ENCODE assay signal across 27 cellular contexts in genomic region chr5:56386046-56386445, GRCh38.
"Had no signal": no experiment of that assay in that cellular context is flagged by ENCODE, and none has a peak within 500 bp of the region (broad histone marks: within the 10 kb centered on the region; RNA-seq: fewer than 3 reads in every experiment).

No MANE protein-coding gene starts in this region.

- DNase-seq: activated CD4-positive, alpha-beta T cell treated with anti-CD3 and anti-CD28 coated beads for 36 hours; activated CD4-positive, alpha-beta T cell treated with anti-CD3 and anti-CD28 coated beads, Interleukin-2, amount 50 U/mL, for 4 hours; activated CD8-positive, alpha-beta memory T cell treated with anti-CD3 and anti-CD28 coated beads for 24 hours; activated CD8-positive, alpha-beta memory T cell treated with anti-CD3 and anti-CD28 coated beads, Interleukin-2, amount 50 U/mL, for 4 hours; activated naive CD4-positive, alpha-beta T cell treated with anti-CD3 and anti-CD28 coated beads for 36 hours; activated naive CD8-positive, alpha-beta T cell treated with anti-CD3 and anti-CD28 coated beads, Interleukin-2, amount 10 ng/mL, durations not matched to agents 7 days and 5 days; activated T-cell treated with anti-CD3 and anti-CD28 coated beads, Interleukin-2, amount 50 U/mL, for 24 hours; amygdala; colonic mucosa; dorsolateral prefrontal cortex; effector memory CD8-positive, alpha-beta T cell; foreskin melanocyte; hippocampal formation; left ventricle myocardium superior; mammary epithelial cell; midbrain; pancreas; psoas muscle; right cardiac atrium; stimulated activated CD4-positive, alpha-beta T cell treated with anti-CD3 and anti-CD28 coated beads, Interleukin-12 subunit alpha, Interleukin-12 subunit beta, amount 100 ng/mL, for 4 hours; stimulated activated CD4-positive, alpha-beta T cell treated with anti-CD3 and anti-CD28 coated beads, Interleukin-4, amount 100 ng/mL, for 4 hours; substantia nigra; T-helper 9 cell had no signal

- H3K27me3 ChIP-seq: colonic mucosa, pancreas, tibial nerve had no signal

- H3K27ac ChIP-seq: colonic mucosa, dorsolateral prefrontal cortex, pancreas, psoas muscle, tibial nerve had no signal

- H3K4me1 ChIP-seq: colonic mucosa, pancreas, psoas muscle, tibial nerve had no signal

- H3K9me3 ChIP-seq: colonic mucosa, pancreas, psoas muscle, tibial nerve had no signal

- H3K4me3 ChIP-seq: colonic mucosa, dorsolateral prefrontal cortex, pancreas, psoas muscle, tibial nerve had no signal

- H3K36me3 ChIP-seq: colonic mucosa, pancreas, tibial nerve had no signal

- FAIRE-seq: bronchial epithelial cell, endothelial cell of umbilical vein, pancreas, urothelium cell line had no signal
